12 cellular contexts compared by ENCODE assay signal in genomic region chr14:92473261-92473946, GRCh38. TPM values are rescaled to one million over a fixed set of nuclear protein-coding genes. Genes with fewer than 3 reads are reported as not detected.
DNase-seq lines count a peak whose midpoint lies in the region; ATAC-seq and TF ChIP-seq lines count a peak whose summit lies in the region.
"Had no signal": no experiment of that assay in that cellular context is flagged by ENCODE, and none has a peak within 500 bp of the region (broad histone marks: within the 10 kb centered on the region; RNA-seq: fewer than 3 reads in every experiment).

No MANE protein-coding gene starts in this region.

- H3K4me2 ChIP-seq in fibroblast of lung (ENCODE audit: extremely low read depth, insufficient read depth, low read length) = no peak overlapping the region

- H3K27me3 ChIP-seq in ACC112 (ENCODE audit: insufficient read depth, low read length) (no peaks in the 10 kb centered on the region), fibroblast of lung (ENCODE audit: control insufficient read depth, insufficient read depth, low read length) (no peaks in the 10 kb centered on the region), neutrophil (no peaks in the 10 kb centered on the region)

- H3K4me3 ChIP-seq in ACC112 (ENCODE audit: low read depth, low read length) = no peak overlapping the region
- no peak overlapping the region for H3K4me3 ChIP-seq in fibroblast of lung (replicated peaks in 1 of 4; ENCODE audit: control extremely low read depth in 1 of 4, insufficient read depth in 1 of 4, low read depth in 3 of 4, low read length in 4 of 4)
- peak overlapping the region; percentile 11 to 13 for H3K4me3 ChIP-seq in neutrophil (ENCODE audit: low read depth in 1 of 2, low read length in 1 of 2)

- H2AFZ ChIP-seq in ACC112 (ENCODE audit: low read length, unreplicated experiment) (peak overlapping the region; percentile 37), fibroblast of lung (ENCODE audit: low read length) (no peak overlapping the region)

- H4K20me1 ChIP-seq in fibroblast of lung (ENCODE audit: control insufficient read depth, extremely low read depth, insufficient read depth, low read length) = no peaks in the 10 kb centered on the region

- no peak overlapping the region for H3K9ac ChIP-seq in fibroblast of lung (ENCODE audit: insufficient read depth, low read length)

- no peaks in the 10 kb centered on the region for H3K36me3 ChIP-seq in ACC112 (ENCODE audit: insufficient read depth, low read length)
- H3K36me3 ChIP-seq in fibroblast of lung (ENCODE audit: control insufficient read depth, insufficient read depth, low read length) = no peaks in the 10 kb centered on the region
- H3K36me3 ChIP-seq in neutrophil = no peaks in the 10 kb centered on the region

- no peaks in the 10 kb centered on the region for H3K9me3 ChIP-seq in fibroblast of lung (ENCODE audit: control insufficient read depth, insufficient read depth, low read depth, low read length)
- no peaks in the 10 kb centered on the region for H3K9me3 ChIP-seq in neutrophil

- H3K4me1 ChIP-seq in ACC112 (ENCODE audit: control insufficient read depth, insufficient read depth, low read length, unreplicated experiment) = peaks cover 46% of the 10 kb centered on the region
- H3K4me1 ChIP-seq in fibroblast of lung (ENCODE audit: control insufficient read depth, extremely low read depth, insufficient read depth, low read length) = peaks cover 27% of the 10 kb centered on the region
- H3K4me1 ChIP-seq in neutrophil (ENCODE audit: control insufficient read depth in 1 of 2, insufficient read depth in 1 of 2, low read depth in 1 of 2, low read length in 1 of 2) = peaks cover 46 to 50% of the 10 kb centered on the region in 2 experiments

- TF ChIP-seq CTCF in fibroblast of lung (conservative IDR thresholded peaks at IDR 0.05 in 1 of 2, IDR thresholded peaks at IDR 0.05 in 1 of 2; ENCODE audit: low read depth in 1 of 2, low read length in 2 of 2) = no peak
- TF ChIP-seq CTCF in neutrophil (IDR thresholded peaks at IDR 0.05) = no peak

- ATAC-seq in HG02678 (IDR thresholded peaks at IDR 0.05; ENCODE audit: unreplicated experiment) = no peak

- H3K27ac ChIP-seq in ACC112 (ENCODE audit: low read depth, low read length) (peak overlapping the region; percentile 64), fibroblast of lung (ENCODE audit: insufficient read depth, low read length) (peak overlapping the region; percentile 35), neutrophil (peak overlapping the region; percentile 79)

- no peaks in the 10 kb centered on the region for H3K79me2 ChIP-seq in ACC112 (ENCODE audit: control insufficient read depth, insufficient read depth, low read length, unreplicated experiment)
- H3K79me2 ChIP-seq in fibroblast of lung (ENCODE audit: control insufficient read depth, insufficient read depth, low read length) = no peaks in the 10 kb centered on the region

- peak; percentile 6 for DNase-seq in MV-4-11 (lab: John Stamatoyannopoulos, UW)
- DNase-seq in fibroblast of lung (ENCODE audit: low read depth in 2 of 2) = peak; percentile 35 to 64
- no peak for DNase-seq in NCI-H2029 treated with DMSO at 0.1 percent for 48 hours (lab: John Stamatoyannopoulos, UW)
- no peak for DNase-seq in cerebellar nuclear complex (lab: John Stamatoyannopoulos, UW)
- DNase-seq in mesenteric fat pad (ENCODE audit: low spot score) = no peak
- DNase-seq: GOT3, NCI-H510A treated with DMSO at 0.1 percent for 48 hours, nephron progenitor cell, T-helper 2 cell had no signal

RNA-seq across cellular contexts. Expression of gene RIN3, which starts 40.2 kb away (rescaled TPM):
- total RNA-seq in fibroblast of lung (5.4 and 8.9 TPM in 2 replicates), mesenteric fat pad (38.0 TPM)
- 9.2 and 10.2 TPM in 2 replicates for polyA plus RNA-seq in fibroblast of lung
- 22.7 and 24.7 TPM in 2 replicates for polyA plus RNA-seq in fibroblast of lung (2012)
- polyA minus RNA-seq in fibroblast of lung (ENCODE audit: low replicate concordance) = 32.9 and 48.0 TPM in 2 replicates

Comparison
In these comparisons a context has a peak if more than half of its experiments do, and no peak if none do; other contexts are left out.
1. H3K4me3 ChIP-seq: peak in neutrophil (2 of 2); none in ACC112 (single experiment) and fibroblast of lung (0 of 4).
2. DNase-seq: peak in MV-4-11 (single experiment) and fibroblast of lung (2 of 2); none in NCI-H2029 treated with DMSO at 0.1 percent for 48 hours (single experiment), cerebellar nuclear complex (0 of 2) and mesenteric fat pad (single experiment).
3. Peak in every context shown above with its lines, with median percentiles within 50 percentile points of each other: H3K27ac ChIP-seq.